8 cellular contexts compared by ENCODE assay signal in genomic region chr15:52178765-52179164, GRCh38. TPM values are rescaled to one million over a fixed set of nuclear protein-coding genes. Genes with fewer than 3 reads are reported as not detected.
DNase-seq lines count a peak whose midpoint lies in the region; ATAC-seq, FAIRE-seq and TF ChIP-seq lines count a peak whose summit lies in the region.

No MANE protein-coding gene starts in this region.

- H3K4me1 Mint-ChIP-seq in T-helper 17 cell: peaks cover 19% of the 10 kb centered on the region

- H3K27ac ChIP-seq in foreskin keratinocyte (peak overlapping the region; percentile 64), skeletal muscle tissue (ENCODE audit: low read depth, low read length) (no peak overlapping the region)

- ATAC-seq in T-helper 17 cell: no peak
- no peak for ATAC-seq in foreskin keratinocyte
- no peak for ATAC-seq in GM19351 (IDR thresholded peaks at IDR 0.05; ENCODE audit: unreplicated experiment)
- no peak for ATAC-seq in GM21825 (IDR thresholded peaks at IDR 0.05; ENCODE audit: unreplicated experiment)

- peak overlapping the region; percentile 97 for H3K27ac Mint-ChIP-seq in T-helper 17 cell

- no peaks in the 10 kb centered on the region for H3K36me3 ChIP-seq in skeletal muscle tissue (ENCODE audit: control insufficient read depth in 3 of 3, insufficient read depth in 3 of 3, low read length in 3 of 3)

- DNase-seq in GM19239 (ENCODE audit: insufficient read length, low spot score) (no peak), T-helper 17 cell (no peak), foreskin keratinocyte (no peak), NCI-H128 (lab: John Stamatoyannopoulos, UW; ENCODE audit: unreplicated experiment) (no peak)
- DNase-seq in activated CD4-positive, alpha-beta T cell treated with anti-CD3 and anti-CD28 coated beads for 4 hours: no peak

- H3K9ac ChIP-seq in skeletal muscle tissue (ENCODE audit: low read depth in 1 of 3, low read length in 3 of 3): peak overlapping the region; percentile 59 to 68 (median 65)

- peak overlapping the region; percentile 78 to 83 (median 81) for H3K4me3 ChIP-seq in skeletal muscle tissue (ENCODE audit: low read length in 3 of 3)

- H3K36me3 Mint-ChIP-seq in T-helper 17 cell (ENCODE audit: low read depth): no peaks in the 10 kb centered on the region

- peak; percentile 52 for FAIRE-seq in GM19239 (lab: Jason Lieb, UNC)

- H3K27me3 Mint-ChIP-seq in T-helper 17 cell: no peaks in the 10 kb centered on the region

- TF ChIP-seq CTCF in foreskin keratinocyte (conservative IDR thresholded peaks at IDR 0.05): no peak

- H3K4me1 ChIP-seq in foreskin keratinocyte (no peaks in the 10 kb centered on the region), skeletal muscle tissue (ENCODE audit: control insufficient read depth in 3 of 3, insufficient read depth in 3 of 3, low read length in 3 of 3) (peaks cover 9 to 17% (median 15%) of the 10 kb centered on the region in 3 donors)

- H3K4me3 Mint-ChIP-seq in T-helper 17 cell: peak overlapping the region; percentile 98

- H3K27me3 ChIP-seq in foreskin keratinocyte (no peaks in the 10 kb centered on the region), skeletal muscle tissue (ENCODE audit: control insufficient read depth in 3 of 3, insufficient read depth in 3 of 3, low read length in 3 of 3) (peaks cover 0 to 19% (median 4%) of the 10 kb centered on the region in 3 donors)

- no peaks in the 10 kb centered on the region for H3K9me3 ChIP-seq in T-helper 17 cell (ENCODE audit: control insufficient read depth, low read length, poor library complexity, severe bottlenecking)
- H3K9me3 ChIP-seq in skeletal muscle tissue (ENCODE audit: control insufficient read depth in 3 of 3, low read length in 3 of 3): no peaks in the 10 kb centered on the region

RNA-seq across cellular contexts. Expression of gene GNB5, which starts 12.4 kb away (rescaled TPM):
- 10 to 100 TPM; 63.2 to 79.7 TPM for total RNA-seq in T-helper 17 cell
- total RNA-seq in foreskin keratinocyte: 34.4 and 37.5 TPM in 2 replicates
- polyA plus RNA-seq in foreskin keratinocyte: 22.0 and 22.3 TPM in 2 replicates
- 2.6 TPM for total RNA-seq in skeletal muscle tissue
